Comparison of ENCODE assay signal across 35 cellular contexts in genomic region chr12:39188689-39189088, GRCh38.
"Had no signal": no experiment of that assay in that cellular context is flagged by ENCODE, and none has a peak within 500 bp of the region (broad histone marks: within the 10 kb centered on the region; RNA-seq: fewer than 3 reads in every experiment).

No MANE protein-coding gene starts in this region.

- DNase-seq: Karpas-422, Kasumi-1, MG63, MM.1S, MV-4-11, NCI-H1048, NCI-H1092, NCI-H1092 treated with DMSO at 0.1 percent for 48 hours, NCI-H1105, NCI-H1105 treated with DMSO at 0.1 percent for 48 hours, NCI-H1417, NCI-H1417 treated with DMSO at 0.1 percent for 48 hours, NCI-H1436, NCI-H1436 treated with DMSO at 0.1 percent for 48 hours, NCI-H146, NCI-H1694, NCI-H1694 treated with DMSO at 0.1 percent for 48 hours, NCI-H187, NCI-H187 treated with DMSO at 0.1 percent for 48 hours, NCI-H1930, NCI-H2029, NCI-H2029 treated with DMSO at 0.1 percent for 48 hours, NCI-H2081, NCI-H2081 treated with DMSO at 0.1 percent for 48 hours, NCI-H2107, NCI-H2171, NCI-H2171 treated with DMSO at 0.1 percent for 48 hours, NCI-H2227 treated with DMSO at 0.1 percent for 48 hours, NCI-H226, NCI-H345, NCI-H446, NCI-H446 treated with DMSO at 0.1 percent for 48 hours, NCI-H510A, NCI-H510A treated with DMSO at 0.1 percent for 48 hours, NCI-H524 had no signal

- H3K36me3 ChIP-seq: MG63 had no signal

- H3K4me3 ChIP-seq: MG63 had no signal

- H3K9me3 ChIP-seq: MG63 had no signal

- H3K27me3 ChIP-seq: MG63 had no signal
